Comparison of ENCODE assay signal across 18 cellular contexts in the genomic region with DNA sequence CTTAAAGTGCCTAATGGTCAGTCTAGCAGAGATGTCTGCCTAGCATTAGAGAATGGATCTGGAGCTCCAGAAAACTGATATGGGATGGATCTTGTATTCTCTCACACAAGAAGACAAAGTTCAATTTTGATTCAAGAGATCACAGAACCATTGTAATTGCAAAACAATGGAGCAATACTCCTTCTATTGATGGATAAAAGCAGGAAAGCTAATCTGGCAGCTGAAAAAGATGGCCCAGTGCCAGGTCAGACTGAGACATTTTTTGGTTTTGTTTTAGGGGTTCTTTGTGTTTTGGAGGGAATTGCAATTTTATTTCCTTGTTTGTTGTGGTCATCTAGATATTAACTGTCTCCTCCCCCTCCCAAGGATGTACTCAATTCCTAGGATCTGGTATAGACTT. TPM values are rescaled to one million over a fixed set of nuclear protein-coding genes. Genes with fewer than 3 reads are reported as not detected.
DNase-seq lines count a peak whose midpoint lies in the region; ATAC-seq, FAIRE-seq and TF ChIP-seq lines count a peak whose summit lies in the region.
"Had no signal": no experiment of that assay in that cellular context is flagged by ENCODE, and none has a peak within 500 bp of the region (broad histone marks: within the 10 kb centered on the region; RNA-seq: fewer than 3 reads in every experiment).

No MANE protein-coding gene starts in this region.

- no peak overlapping the region for H3K9ac ChIP-seq in K562 (ENCODE audit: insufficient read depth in 1 of 2, low read depth in 2 of 2, low read length in 2 of 2)
- H3K9ac ChIP-seq: GM23248 had no signal

- TF ChIP-seq RAD21 in A549 (conservative IDR thresholded peaks at IDR 0.05 in 1 of 2, IDR thresholded peaks at IDR 0.05 in 1 of 2) (no peak), K562 (CRISPR knock-in tag; conservative IDR thresholded peaks at IDR 0.05 in 1 of 2, IDR thresholded peaks at IDR 0.05 in 1 of 2) (no peak)

- BruUV-seq in K562 (replicated peaks; lab: Mats Ljungman, UMichigan), result no TSS peak

- CTCF ChIA-PET in A549 (lab: Yijun Ruan, JAX), result interaction anchor here (1.1 to 1.5 kb wide), 2 partner anchors 14 to 337 kb away, joined by 3 read pairs; partner anchors contain the start of gene ZNF133
- CTCF ChIA-PET in K562 (lab: Yijun Ruan, JAX; ENCODE audit: low intra/inter-chr PET ratio), result no interaction called here

- H3K27ac ChIP-seq in A549, result no peak overlapping the region
- no peak overlapping the region for H3K27ac ChIP-seq in K562 (ENCODE audit: extremely low read depth, low read depth, low read length)
- H3K27ac ChIP-seq: GM23248 had no signal

- TF ChIP-seq EP300 in A549 (IDR thresholded peaks at IDR 0.05) (no peak), K562 (IDR thresholded peaks at IDR 0.05; ENCODE audit: low read length) (no peak)

- TF ChIP-seq POLR2A in A549 (IDR thresholded peaks at IDR 0.05; ENCODE audit: low read length), result no peak
- TF ChIP-seq POLR2A in K562 (conservative IDR thresholded peaks at IDR 0.05), result no peak

- H3K4me2 ChIP-seq in A549 (no peak overlapping the region), K562 (ENCODE audit: insufficient read depth, low read length) (no peak overlapping the region)

- no peaks in the 10 kb centered on the region for H3K9me1 ChIP-seq in K562 (ENCODE audit: control insufficient read depth, insufficient read depth, low read length)

- TF ChIP-seq CTCF in A549 (IDR thresholded peaks at IDR 0.05), result no peak
- no peak for TF ChIP-seq CTCF in K562 (IDR thresholded peaks at IDR 0.05 in 2 of 3, conservative IDR thresholded peaks at IDR 0.05 in 1 of 3; ENCODE audit: insufficient read depth in 2 of 3, low read depth in 1 of 3, low read length in 3 of 3)

- no peak for ATAC-seq in A549
- ATAC-seq in K562, result no peak
- no peak for ATAC-seq in HG02763 (IDR thresholded peaks at IDR 0.05; ENCODE audit: unreplicated experiment)

- no peaks in the 10 kb centered on the region for H3K36me3 ChIP-seq in K562 (ENCODE audit: control insufficient read depth, insufficient read depth, low read length)
- H3K36me3 ChIP-seq: BE2C had no signal

- DNase-seq in A549 (ENCODE audit: low read depth in 1 of 2, low spot score in 1 of 2) (no peak), K562 (ENCODE audit: extremely low read depth in 1 of 4, low spot score in 3 of 4) (no peak), midbrain (lab: John Stamatoyannopoulos, UW) (peak; percentile 13), putamen (ENCODE audit: low spot score) (peak; percentile 24), NCI-H146 treated with DMSO at 0.1 percent for 48 hours (lab: John Stamatoyannopoulos, UW; ENCODE audit: unreplicated experiment) (no peak), HTR-8/SVneo (ENCODE audit: insufficient read length, low spot score) (no peak)
- DNase-seq: ACHN; BE2C; C1 segment of cervical spinal cord; CD4-positive, CD25-positive, alpha-beta regulatory T cell; CD8-positive, alpha-beta memory T cell; COR-L47; GM23248; HCEC 1CT had no signal

- no peak overlapping the region for H2AFZ ChIP-seq in K562 (ENCODE audit: low read depth, low read length)
- H2AFZ ChIP-seq: GM23248 had no signal

- H3K4me3 ChIP-seq in A549 (no peak overlapping the region), K562 (no peak overlapping the region)
- H3K4me3 ChIP-seq: GM23248 had no signal

- in situ Hi-C loops in K562 (cut with MboI), result no loop called here

- POLR2A ChIA-PET in A549 (lab: Yijun Ruan, JAX), result no interaction called here
- POLR2A ChIA-PET in K562 (lab: Yijun Ruan, JAX), result no interaction called here

- H3K79me2 ChIP-seq in K562 (ENCODE audit: control insufficient read depth, insufficient read depth, low read length), result no peaks in the 10 kb centered on the region

- no peaks in the 10 kb centered on the region for H4K20me1 ChIP-seq in K562 (replicated peaks; ENCODE audit: control insufficient read depth, insufficient read depth, low read length)

- H3K4me1 ChIP-seq in A549 (no peaks in the 10 kb centered on the region), K562 (replicated peaks in 1 of 2; ENCODE audit: control insufficient read depth in 2 of 2, insufficient read depth in 2 of 2, low read length in 2 of 2) (no peaks in the 10 kb centered on the region; a peak in 1 of 5 replicates)
- H3K4me1 ChIP-seq: BE2C had no signal

- FAIRE-seq in A549 (lab: Jason Lieb, UNC) (peak; percentile 68), K562 (lab: Jason Lieb, UNC) (no peak), HTR-8/SVneo (lab: Jason Lieb, UNC) (no peak)
- FAIRE-seq: D721Med, G401.6, GM12891 had no signal

- peaks cover 2 to 3% of the 10 kb centered on the region in 2 experiments; a peak in 4 of 5 replicates for H3K27me3 ChIP-seq in K562 (ENCODE audit: control insufficient read depth in 2 of 2, insufficient read depth in 2 of 2, low read length in 2 of 2)

- no peaks in the 10 kb centered on the region for H3K9me3 ChIP-seq in A549
- no peaks in the 10 kb centered on the region for H3K9me3 ChIP-seq in K562 (replicated peaks; ENCODE audit: control insufficient read depth, insufficient read depth, low read depth, low read length)
- H3K9me3 ChIP-seq: BE2C had no signal

- intact Hi-C loops in K562 (cut with micrococcal nuclease), result loop anchor here (10.0 kb wide), 3 partner anchors 259 to 1469 kb away; no protein-coding TSS in a partner anchor

TF ChIP-seq in A549, 52 proteins besides CTCF, POLR2A, EP300 and RAD21:
- no peak for TF ChIP-seq KDM1A (IDR thresholded peaks at IDR 0.05; ENCODE audit: low read depth)

TF ChIP-seq in K562, 482 proteins besides CTCF, POLR2A, EP300 and RAD21:
- TF ChIP-seq CHD4 (IDR thresholded peaks at IDR 0.05; ENCODE audit: insufficient read depth, insufficient replicate concordance, low read depth, low read length, poor library complexity, severe bottlenecking) (no peak), MEF2D (tag; conservative IDR thresholded peaks at IDR 0.05; ENCODE audit: low read depth) (no peak), NFIC (IDR thresholded peaks at IDR 0.05) (peak; percentile 62), E2F6 (IDR thresholded peaks at IDR 0.05; ENCODE audit: borderline replicate concordance in 1 of 2, extremely low read depth in 1 of 2, insufficient read depth in 1 of 2, insufficient read length in 1 of 2, low read depth in 1 of 2, low read length in 1 of 2, poor library complexity in 1 of 2, severe bottlenecking in 1 of 2) (no peak)

RNA-seq across cellular contexts. Expression of gene ZNF133, which starts 14.6 kb away (rescaled TPM):
- 11.6 and 16.6 TPM in 2 replicates for polyA plus RNA-seq in A549 (2011; rRNA removed)
- polyA plus RNA-seq in A549 (2012; cell fraction: cytosol; rRNA removed), result 10.3 and 11.2 TPM in 2 replicates
- 38.8 and 42.5 TPM in 2 replicates for polyA plus RNA-seq in A549 (2012; cell fraction: nucleus; rRNA removed)
- 9.2 to 11.0 TPM (median 9.8 TPM) in 3 replicates for polyA plus RNA-seq in A549 (2017; fragmentation: RNase III; extraction: RNeasy Plus Mini Kit Qiagen cat#74134 plus additional on column Dnase treatment)
- 25.1 and 30.2 TPM in 2 replicates for polyA minus RNA-seq in A549 (2011; rRNA and poly(A)+ RNA removed)
- total RNA-seq in K562 (2011; cell fraction: chromatin; rRNA removed; ENCODE audit: low replicate concordance), result 12.9 and 15.4 TPM in 2 replicates
- 7.0 and 9.7 TPM in 2 replicates for total RNA-seq in K562 (2011; cell fraction: nucleolus; rRNA removed)
- 6.6 and 9.9 TPM in 2 replicates for total RNA-seq in K562 (2011; cell fraction: nucleoplasm; rRNA removed)
- total RNA-seq in K562 (2014; rRNA removed), result 4.4 TPM in 2 replicates
- 4.9 and 5.2 TPM in 2 replicates for total RNA-seq in K562 (2014; rRNA removed; fragmentation: Illumina TruSeq; extraction: Trizol)
- 3.8 and 5.7 TPM in 2 replicates for total RNA-seq in K562 (2015; rRNA removed; fragmentation: Illumina TruSeq; extraction: Trizol)
- 3.7 and 5.1 TPM in 2 replicates for total RNA-seq in K562 (2021)
- 6.5 and 7.1 TPM in 2 replicates for polyA plus RNA-seq in K562 (2011; rRNA removed)
- polyA plus RNA-seq in K562 (2011; cell fraction: cytosol; rRNA removed), result 6.0 and 6.3 TPM in 2 replicates
- 21.9 and 28.6 TPM in 2 replicates for polyA plus RNA-seq in K562 (2011; cell fraction: nucleus; rRNA removed)
- polyA plus RNA-seq in K562 (2012), result 3.4 and 5.5 TPM in 2 replicates
- 4.1 and 5.1 TPM in 2 replicates for polyA plus RNA-seq in K562 (2014; fragmentation: Illumina TruSeq; extraction: Trizol)
- 1 to 10 TPM; 1.1 to 3.5 TPM for polyA plus RNA-seq in K562 (2014; fragmentation: Nextera tagmentation; extraction: Ambion mirVana)
- polyA plus RNA-seq in K562 (2014; rRNA removed), result 3.3 and 3.4 TPM in 2 replicates
- 9.4 and 10.3 TPM in 2 replicates for polyA minus RNA-seq in K562 (2011; rRNA and poly(A)+ RNA removed)
- polyA minus RNA-seq in K562 (2011; cell fraction: cytosol; rRNA and poly(A)+ RNA removed), result 1.6 and 3.1 TPM in 2 replicates
- 8.2 and 10.1 TPM in 2 replicates for polyA minus RNA-seq in K562 (2011; cell fraction: nucleus; rRNA and poly(A)+ RNA removed)

Comparison
In these comparisons a context has a peak if more than half of its experiments do, and no peak if none do; other contexts are left out.
1. DNase-seq: peak in midbrain (single experiment) and putamen (single experiment); none in A549 (0 of 2), K562 (0 of 4), NCI-H146 treated with DMSO at 0.1 percent for 48 hours (single experiment) and HTR-8/SVneo (single experiment).